19 cellular contexts compared by ENCODE assay signal in genomic region chr15:62922514-62922913, GRCh38.
DNase-seq lines count a peak whose midpoint lies in the region; ATAC-seq and TF ChIP-seq lines count a peak whose summit lies in the region.
"Had no signal": no experiment of that assay in that cellular context is flagged by ENCODE, and none has a peak within 500 bp of the region (broad histone marks: within the 10 kb centered on the region; RNA-seq: fewer than 3 reads in every experiment).

No MANE protein-coding gene starts in this region.

- no peak overlapping the region for H3K27ac ChIP-seq in liver (ENCODE audit: low read depth in 1 of 2, low read length in 2 of 2)
- H3K27ac ChIP-seq in right lobe of liver: no peak overlapping the region
- peak overlapping the region in 11 of 12 donors; percentile 0 to 73 (median 46) for H3K27ac ChIP-seq in heart left ventricle
- H3K27ac ChIP-seq in gastrocnemius medialis: peak overlapping the region; percentile 21 to 75 (median 59)
- no peak overlapping the region for H3K27ac ChIP-seq in naive thymus-derived CD4-positive, alpha-beta T cell (ENCODE audit: low read depth, low read length)

- intact Hi-C loops in right lobe of liver (cut with DNase I) (no loop called here), heart left ventricle (cut with DNase I) (loop anchor here in 1 of 10 donors (10.0 kb wide), 1 partner anchor 138 kb away; no protein-coding TSS in a partner anchor), gastrocnemius medialis (cut with DNase I; ENCODE audit: low total_unique reads) (no loop called here), left colon (cut with DNase I, micrococcal nuclease) (no loop called here), Calu3 (cut with micrococcal nuclease; ENCODE audit: unreplicated experiment) (no loop called here)
- intact Hi-C loops in naive thymus-derived CD4-positive, alpha-beta T cell (cut with micrococcal nuclease): no loop called here

- BruUV-seq in Calu3 (replicated peaks; lab: Mats Ljungman, UMichigan): no TSS peak

- no peaks in the 10 kb centered on the region for H3K9me3 ChIP-seq in liver (ENCODE audit: control insufficient read depth in 4 of 4, low read length in 3 of 4)
- H3K9me3 ChIP-seq in right lobe of liver: no peaks in the 10 kb centered on the region
- peaks cover 0 to 2% (median 0%) of the 10 kb centered on the region in 12 donors for H3K9me3 ChIP-seq in heart left ventricle
- no peaks in the 10 kb centered on the region for H3K9me3 ChIP-seq in gastrocnemius medialis
- H3K9me3 ChIP-seq in naive thymus-derived CD4-positive, alpha-beta T cell (ENCODE audit: control insufficient read depth in 2 of 3, low read length in 3 of 3): no peaks in the 10 kb centered on the region

- no peak for TF ChIP-seq RAD21 in liver (IDR thresholded peaks at IDR 0.05)

- H3K36me3 Mint-ChIP-seq in naive thymus-derived CD4-positive, alpha-beta T cell: no peaks in the 10 kb centered on the region
- H3K36me3 Mint-ChIP-seq in Calu3 (ENCODE audit: insufficient read depth, unreplicated experiment): no peaks in the 10 kb centered on the region
- H3K36me3 Mint-ChIP-seq: CD4-positive, CD25-positive, alpha-beta regulatory T cell had no signal

- H3K27ac Mint-ChIP-seq in naive thymus-derived CD4-positive, alpha-beta T cell: no peak overlapping the region
- H3K27ac Mint-ChIP-seq in Calu3 (ENCODE audit: unreplicated experiment): no peak overlapping the region
- H3K27ac Mint-ChIP-seq: CD4-positive, CD25-positive, alpha-beta regulatory T cell had no signal

- H3K36me3 ChIP-seq in liver (ENCODE audit: control insufficient read depth in 4 of 4, insufficient read depth in 3 of 4, low read depth in 1 of 4, low read length in 3 of 4) (no peaks in the 10 kb centered on the region), right lobe of liver (no peaks in the 10 kb centered on the region), heart left ventricle (no peaks in the 10 kb centered on the region), gastrocnemius medialis (no peaks in the 10 kb centered on the region)
- H3K36me3 ChIP-seq in naive thymus-derived CD4-positive, alpha-beta T cell (ENCODE audit: control insufficient read depth in 2 of 3, insufficient read depth in 3 of 3, low read length in 3 of 3): no peaks in the 10 kb centered on the region

- POLR2A ChIA-PET in naive thymus-derived CD4-positive, alpha-beta T cell (lab: Charles Lee): no interaction called here

- 75% methylated on average over 3 of the region's 3 CpGs for WGBS in liver
- WGBS in right lobe of liver (ENCODE audit: insufficient coverage, low coverage, low lambda C conversion rate, missing lambda C conversion rate): 52% methylated on average over 3 of the region's 3 CpGs
- 64 to 77% (median 70%) methylated on average over 3 of the region's 3 CpGs for WGBS in heart left ventricle, 4 donors

- peaks cover 1 to 18% (median 10%) of the 10 kb centered on the region in 4 donors for H3K4me1 ChIP-seq in liver (ENCODE audit: control insufficient read depth in 4 of 4, insufficient read depth in 4 of 4, low read length in 3 of 4)
- peaks cover 0 to 15% (median 3%) of the 10 kb centered on the region in 4 donors for H3K4me1 ChIP-seq in right lobe of liver
- H3K4me1 ChIP-seq in heart left ventricle: peaks cover 0 to 32% (median 2%) of the 10 kb centered on the region in 12 donors
- H3K4me1 ChIP-seq in gastrocnemius medialis: peaks cover 0 to 19% of the 10 kb centered on the region in 2 donors
- no peaks in the 10 kb centered on the region for H3K4me1 ChIP-seq in naive thymus-derived CD4-positive, alpha-beta T cell (ENCODE audit: control insufficient read depth in 2 of 2, insufficient read depth in 2 of 2, low read length in 2 of 2)

- no peak overlapping the region for H3K4me3 Mint-ChIP-seq in naive thymus-derived CD4-positive, alpha-beta T cell
- no peak overlapping the region for H3K4me3 Mint-ChIP-seq in Calu3 (ENCODE audit: low read depth, unreplicated experiment)
- H3K4me3 Mint-ChIP-seq: CD4-positive, CD25-positive, alpha-beta regulatory T cell had no signal

- CTCF ChIA-PET in naive thymus-derived CD4-positive, alpha-beta T cell (lab: Charles Lee): no interaction called here
- CTCF ChIA-PET in Calu3 (lab: Charles Lee): no interaction called here

- TF ChIP-seq CTCF in liver (IDR thresholded peaks at IDR 0.05; ENCODE audit: low read depth, low read length, missing input control): no peak
- TF ChIP-seq CTCF in right lobe of liver (IDR thresholded peaks at IDR 0.05): no peak
- TF ChIP-seq CTCF in heart left ventricle (IDR thresholded peaks at IDR 0.05): no peak
- no peak for TF ChIP-seq CTCF in gastrocnemius medialis (IDR thresholded peaks at IDR 0.05 in 4 of 5, conservative IDR thresholded peaks at IDR 0.05 in 1 of 5)
- no peak for TF ChIP-seq CTCF in Calu3 (IDR thresholded peaks at IDR 0.05; ENCODE audit: unreplicated experiment)

- peaks cover 10 to 24% (median 18%) of the 10 kb centered on the region in 5 donors for H3K27me3 Mint-ChIP-seq in naive thymus-derived CD4-positive, alpha-beta T cell
- no peaks in the 10 kb centered on the region for H3K27me3 Mint-ChIP-seq in Calu3 (ENCODE audit: unreplicated experiment)

- H3K9ac ChIP-seq in liver (ENCODE audit: low read depth in 1 of 2, low read length in 2 of 2): no peak overlapping the region

- no peaks in the 10 kb centered on the region for H3K27me3 ChIP-seq in liver (ENCODE audit: control insufficient read depth in 4 of 4, insufficient read depth in 4 of 4, low read length in 3 of 4)
- no peaks in the 10 kb centered on the region for H3K27me3 ChIP-seq in right lobe of liver
- no peaks in the 10 kb centered on the region for H3K27me3 ChIP-seq in heart left ventricle
- no peaks in the 10 kb centered on the region for H3K27me3 ChIP-seq in gastrocnemius medialis
- H3K27me3 ChIP-seq in naive thymus-derived CD4-positive, alpha-beta T cell (ENCODE audit: control insufficient read depth in 2 of 2, insufficient read depth in 2 of 2, low read length in 2 of 2): no peaks in the 10 kb centered on the region

- no peak for TF ChIP-seq POLR2A in right lobe of liver (IDR thresholded peaks at IDR 0.05)
- TF ChIP-seq POLR2A in heart left ventricle (IDR thresholded peaks at IDR 0.05): no peak
- TF ChIP-seq POLR2A in gastrocnemius medialis (IDR thresholded peaks at IDR 0.05): no peak

- in situ Hi-C loops in gastrocnemius medialis (cut with MboI; ENCODE audit: low sequenced_read_pairs in 4 of 4): no loop called here

- H3K9me3 Mint-ChIP-seq in naive thymus-derived CD4-positive, alpha-beta T cell: no peaks in the 10 kb centered on the region
- peaks cover 7% of the 10 kb centered on the region for H3K9me3 Mint-ChIP-seq in Calu3 (ENCODE audit: low read depth, unreplicated experiment)

- no peak for DNase-seq in right lobe of liver
- no peak for DNase-seq in heart left ventricle
- no peak for DNase-seq in gastrocnemius medialis
- no peak for DNase-seq in left colon
- DNase-seq in naive thymus-derived CD4-positive, alpha-beta T cell: no peak
- DNase-seq in Calu3: no peak
- DNase-seq: ACHN; CD4-positive, CD25-positive, alpha-beta regulatory T cell; DMS79; HCEC 1CT; NCI-H1048; NCI-H2107; NCI-H345; NCI-H69; NK-92 treated with Interleukin-12 subunit alpha and Interleukin-12 subunit beta, amount 100 ng/mL, for 24 hours; OCI-M1; RPMI8226 had no signal

- ATAC-seq in right lobe of liver (no peak), heart left ventricle (no peak), gastrocnemius medialis (peak; percentile 37 to 69), GM18867 (IDR thresholded peaks at IDR 0.05; ENCODE audit: unreplicated experiment) (no peak), left colon (no peak)
- ATAC-seq in naive thymus-derived CD4-positive, alpha-beta T cell: no peak

- H3K4me3 ChIP-seq in liver (ENCODE audit: low read depth in 1 of 3, low read length in 3 of 3) (no peak overlapping the region), right lobe of liver (no peak overlapping the region), heart left ventricle (no peak overlapping the region), gastrocnemius medialis (no peak overlapping the region)
- H3K4me3 ChIP-seq in naive thymus-derived CD4-positive, alpha-beta T cell (ENCODE audit: low read length): no peak overlapping the region

- peaks cover 0 to 3% (median 0%) of the 10 kb centered on the region in 7 donors for H3K4me1 Mint-ChIP-seq in naive thymus-derived CD4-positive, alpha-beta T cell
- H3K4me1 Mint-ChIP-seq in Calu3 (ENCODE audit: low read depth, unreplicated experiment): peaks cover 13% of the 10 kb centered on the region
- H3K4me1 Mint-ChIP-seq: CD4-positive, CD25-positive, alpha-beta regulatory T cell had no signal

TF ChIP-seq in liver, 16 proteins besides CTCF, POLR2A, EP300 and RAD21:
- TF ChIP-seq NR2F2 (IDR thresholded peaks at IDR 0.05) (peak; percentile 41), EGR1 (IDR thresholded peaks at IDR 0.05; ENCODE audit: low read depth in 2 of 2) (no peak)

Comparison
In these comparisons a context has a peak if more than half of its experiments do, and no peak if none do; other contexts are left out.
1. H3K27ac ChIP-seq: peak in heart left ventricle (11 of 12) and gastrocnemius medialis (4 of 4); none in liver (0 of 2), right lobe of liver (0 of 3) and naive thymus-derived CD4-positive, alpha-beta T cell (single experiment).
2. ATAC-seq: peak in gastrocnemius medialis (2 of 2); none in right lobe of liver (0 of 4), heart left ventricle (0 of 4), GM18867 (single experiment), left colon (single experiment) and naive thymus-derived CD4-positive, alpha-beta T cell (single experiment).